ENCODE assay signal across 2 cellular contexts in genomic region chr12:132446535-132447326, GRCh38.
A peak's percentile ranks its signal among the peaks of the same experiment; 100 is the strongest.
TF ChIP-seq lines count a peak whose summit lies in the region.

No MANE protein-coding gene starts in this region.

TF ChIP-seq in IMR-90, 13 proteins besides CTCF, POLR2A, EP300 and RAD21:
- TF ChIP-seq SMC3 (IDR thresholded peaks at IDR 0.05; ENCODE audit: low read depth, low read length) (no peak), FOS (IDR thresholded peaks at IDR 0.05; ENCODE audit: low read depth, low read length) (no peak), ELK1 (IDR thresholded peaks at IDR 0.05; ENCODE audit: borderline replicate concordance, low read depth, low read length) (no peak), MXI1 (IDR thresholded peaks at IDR 0.05; ENCODE audit: borderline replicate concordance, low read depth, low read length) (no peak), NFE2L2 (IDR thresholded peaks at IDR 0.05; ENCODE audit: low read depth, low read length) (no peak), RFX5 (IDR thresholded peaks at IDR 0.05; ENCODE audit: low read depth, low read length) (no peak), MAZ (IDR thresholded peaks at IDR 0.05; ENCODE audit: borderline replicate concordance, low read depth, low read length) (no peak), BHLHE40 (IDR thresholded peaks at IDR 0.05; ENCODE audit: low read depth, low read length) (no peak), MAFK (IDR thresholded peaks at IDR 0.05; ENCODE audit: low read depth, low read length) (no peak), RCOR1 (IDR thresholded peaks at IDR 0.05; ENCODE audit: insufficient replicate concordance, low read length) (no peak)

TF ChIP-seq in K562, 482 proteins besides CTCF, POLR2A, EP300 and RAD21:
- TF ChIP-seq GTF2E2 (tag; IDR thresholded peaks at IDR 0.05) (no peak), ZNF507 (tag; conservative IDR thresholded peaks at IDR 0.05) (no peak), TAF7 (tag; IDR thresholded peaks at IDR 0.05) (no peak), SRF (CRISPR knock-in tag; IDR thresholded peaks at IDR 0.05) (no peak), HCFC1 (IDR thresholded peaks at IDR 0.05; ENCODE audit: low read depth, low read length) (no peak), TOE1 (IDR thresholded peaks at IDR 0.05; ENCODE audit: borderline replicate concordance) (no peak), TOE1 (CRISPR knock-in tag; IDR thresholded peaks at IDR 0.05; ENCODE audit: borderline replicate concordance, low read depth) (no peak), FOXA3 (CRISPR knock-in tag; conservative IDR thresholded peaks at IDR 0.05 in 1 of 2, IDR thresholded peaks at IDR 0.05 in 1 of 2) (0 out of 4 replicates have a peak, but pooled peaks of 1 of the 2 experiments have one; percentile 32), HDAC8 (tag; IDR thresholded peaks at IDR 0.05) (no peak), TSHZ1 (CRISPR knock-in tag; IDR thresholded peaks at IDR 0.05) (no peak), SMARCA5 (IDR thresholded peaks at IDR 0.05) (no peak), ZNF41 (CRISPR knock-in tag; conservative IDR thresholded peaks at IDR 0.05) (no peak), PKNOX1 (IDR thresholded peaks at IDR 0.05) (0 out of 2 replicates have a peak, but pooled peaks have one; percentile 2), SRSF9 (IDR thresholded peaks at IDR 0.05; ENCODE audit: borderline replicate concordance, low read depth, low read length) (no peak), MAZ (CRISPR knock-in tag; conservative IDR thresholded peaks at IDR 0.05 in 1 of 2, IDR thresholded peaks at IDR 0.05 in 1 of 2) (no peak), BACH1 (tag; IDR thresholded peaks at IDR 0.05) (0 out of 2 replicates have a peak, but pooled peaks have one; percentile 7), CBFA2T2 (conservative IDR thresholded peaks at IDR 0.05) (no peak), BDP1 (IDR thresholded peaks at IDR 0.05; ENCODE audit: insufficient read depth, insufficient read length) (no peak), SREBF2 (CRISPR knock-in tag; IDR thresholded peaks at IDR 0.05) (no peak), KAT8 (IDR thresholded peaks at IDR 0.05; ENCODE audit: low read depth) (no peak), OTX1 (CRISPR knock-in tag; IDR thresholded peaks at IDR 0.05) (no peak), GABPA (tag; conservative IDR thresholded peaks at IDR 0.05; ENCODE audit: low read depth) (no peak), YY1 (IDR thresholded peaks at IDR 0.05; ENCODE audit: borderline replicate concordance in 1 of 3, control insufficient read depth in 1 of 3, extremely low read depth in 1 of 3, insufficient read depth in 3 of 3, insufficient read length in 1 of 3, insufficient replicate concordance in 2 of 3, low read depth in 1 of 3, low read length in 2 of 3) (peak in 1 of 3 experiments; percentile 32), BCLAF1 (IDR thresholded peaks at IDR 0.05; ENCODE audit: borderline replicate concordance in 1 of 2, control insufficient read depth in 1 of 2, low read depth in 2 of 2, low read length in 1 of 2) (no peak), FOXA1 (IDR thresholded peaks at IDR 0.05; ENCODE audit: borderline replicate concordance) (no peak)
